ENCODE assay signal across 8 cellular contexts in the genomic region with DNA sequence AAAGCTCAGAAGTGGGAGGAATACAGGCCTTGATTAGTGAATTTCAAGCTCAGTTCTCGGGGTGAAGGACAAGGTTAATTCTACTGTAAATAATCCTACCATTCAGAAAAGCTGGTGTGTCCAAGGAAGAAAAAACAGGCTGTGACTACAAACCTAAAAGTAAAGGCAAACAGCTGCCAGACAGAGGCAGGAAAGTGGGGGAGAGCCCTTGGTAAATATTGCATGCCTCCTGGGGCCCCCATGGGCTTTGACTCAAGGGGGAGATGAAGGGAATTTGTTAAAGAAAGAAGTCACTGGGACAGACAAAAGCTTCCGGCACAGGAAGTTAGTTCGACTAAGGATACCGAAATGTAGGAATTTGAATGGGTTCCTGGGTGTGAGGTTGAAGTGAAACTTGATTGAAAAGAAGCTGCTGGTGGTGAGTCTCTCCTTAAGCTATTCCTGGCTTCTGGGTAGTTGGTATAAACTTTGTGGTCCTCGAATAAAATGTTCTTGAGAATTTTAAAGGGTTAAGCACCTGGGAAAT. TPM values are rescaled to one million over a fixed set of nuclear protein-coding genes. Genes with fewer than 3 reads are reported as not detected.
DNase-seq lines count a peak whose midpoint lies in the region; FAIRE-seq and TF ChIP-seq lines count a peak whose summit lies in the region.
"Not testable (repeated sequence)": the region's sequence is repeated elsewhere in the genome, so short reads cannot be mapped to it uniquely, and the experiment has no call there.
"Had no signal": no experiment of that assay in that cellular context is flagged by ENCODE, and none has a peak within 500 bp of the region (broad histone marks: within the 10 kb centered on the region; RNA-seq: fewer than 3 reads in every experiment).

No MANE protein-coding gene starts in this region.

- H4K20me1 ChIP-seq in H9 (ENCODE audit: control insufficient read depth, insufficient read depth, insufficient read length); SK-N-SH (ENCODE audit: insufficient read depth); H1 (replicated peaks in 1 of 2; ENCODE audit: control insufficient read depth in 1 of 2, insufficient read depth in 2 of 2, low read length in 2 of 2): not testable (repeated sequence)

- H2AK5ac ChIP-seq in H9 (ENCODE audit: insufficient read length, low read length); H1 (ENCODE audit: low read depth, low read length); mesendoderm (ENCODE audit: low read length): not testable (repeated sequence)

- not testable (repeated sequence) for H3K36me3 ChIP-seq in SK-N-SH (replicated peaks in 1 of 2; ENCODE audit: control insufficient read depth in 1 of 2, insufficient read depth in 2 of 2, low read length in 1 of 2); H1 (ENCODE audit: control insufficient read depth in 2 of 4, insufficient read depth in 4 of 4, low read length in 3 of 4); iPS-15b (ENCODE audit: control insufficient read depth, insufficient read depth, low read length); mesendoderm (ENCODE audit: control insufficient read depth, insufficient read depth, low read length)

- TF ChIP-seq CTCF in H9 (conservative IDR thresholded peaks at IDR 0.05); SK-N-SH (IDR thresholded peaks at IDR 0.05); H1 (IDR thresholded peaks at IDR 0.05; ENCODE audit: control extremely low read depth in 1 of 3, insufficient read depth in 1 of 3, low read depth in 1 of 3, low read length in 3 of 3); osteocyte (IDR thresholded peaks at IDR 0.05): not testable (repeated sequence)

- not testable (repeated sequence) for H2BK20ac ChIP-seq in H9 (ENCODE audit: low read depth, low read length, poor library complexity, severe bottlenecking); H1 (ENCODE audit: low read length)

- not testable (repeated sequence) for H2BK15ac ChIP-seq in H9 (ENCODE audit: low read depth, low read length); H1 (ENCODE audit: low read length)
- peak overlapping the region; percentile 74 for H2BK15ac ChIP-seq in mesendoderm (replicated peaks; ENCODE audit: low read depth)

- H3K9me2 ChIP-seq in SK-N-SH: not testable (repeated sequence)

- not testable (repeated sequence) for H3K56ac ChIP-seq in H9 (ENCODE audit: insufficient read length, low read depth, low read length); H1 (replicated peaks; ENCODE audit: insufficient read length, low read depth, low read length); mesendoderm (ENCODE audit: low read length)

- H3K23ac ChIP-seq in H9 (ENCODE audit: insufficient read length, low read depth, low read length); H1 (ENCODE audit: insufficient read length); mesendoderm (ENCODE audit: low read length): not testable (repeated sequence)

- H3K4me1 ChIP-seq in H9 (ENCODE audit: insufficient read depth, low read length); SK-N-SH (ENCODE audit: control insufficient read depth in 1 of 2, insufficient read depth in 2 of 2, low read depth in 1 of 2, low read length in 1 of 2); mesendoderm (ENCODE audit: control insufficient read depth, low read depth, low read length): not testable (repeated sequence)
- H3K4me1 ChIP-seq in H1 (replicated peaks in 1 of 4; ENCODE audit: control insufficient read depth in 3 of 4, insufficient read depth in 4 of 4, low read length in 3 of 4): peaks cover 2 to 12% (median 6%) of the 10 kb centered on the region in 4 experiments; a peak in 5 of 7 replicates
- H3K4me1 ChIP-seq in iPS-15b (ENCODE audit: control insufficient read depth, insufficient read depth, low read length): peaks cover 20% of the 10 kb centered on the region

- H3K4me3 ChIP-seq in SK-N-SH (ENCODE audit: low read depth in 2 of 2, low read length in 1 of 2); iPS-15b (ENCODE audit: low read depth, low read length); mesendoderm (ENCODE audit: low read length): not testable (repeated sequence)
- peak overlapping the region in 1 of 4 experiments; percentile 45; a peak in 1 of 8 replicates for H3K4me3 ChIP-seq in H1 (ENCODE audit: extremely low read depth in 1 of 4, insufficient read depth in 2 of 4, low read depth in 3 of 4, low read length in 4 of 4)

- TF ChIP-seq POLR2A in H1 (IDR thresholded peaks at IDR 0.05; ENCODE audit: control extremely low read depth in 1 of 2, low read depth in 2 of 2, low read length in 2 of 2): peak in 1 of 2 experiments; percentile 62; a peak in 2 of 3 replicates

- H2BK5ac ChIP-seq in H9 (ENCODE audit: insufficient read length, low read length) (peak overlapping the region; percentile 96), H1 (ENCODE audit: low read depth, low read length) (peak overlapping the region; percentile 99), mesendoderm (ENCODE audit: low read length) (peak overlapping the region; percentile 67)

- not testable (repeated sequence) for H3K9me3 Mint-ChIP-seq in H9; osteocyte (ENCODE audit: unreplicated experiment)

- peak overlapping the region; percentile 80 for H3T11ph ChIP-seq in H9 (ENCODE audit: low read length)

- H3K4me1 Mint-ChIP-seq in H9 (peaks cover 39 to 42% of the 10 kb centered on the region in 2 experiments), osteocyte (ENCODE audit: unreplicated experiment) (peaks cover 14% of the 10 kb centered on the region)

- H3K9ac ChIP-seq in H9 (ENCODE audit: extremely low read depth, insufficient read length, low read length); SK-N-SH: not testable (repeated sequence)
- peak overlapping the region in 1 of 4 experiments; percentile 25; a peak in 1 of 7 replicates for H3K9ac ChIP-seq in H1 (replicated peaks in 1 of 4; ENCODE audit: extremely low read depth in 1 of 4, low read depth in 3 of 4, low read length in 3 of 4)
- peak overlapping the region; percentile 26 for H3K9ac ChIP-seq in iPS-15b (ENCODE audit: low read depth, low read length)
- H3K9ac ChIP-seq in mesendoderm (ENCODE audit: low read length): peak overlapping the region; percentile 30

- not testable (repeated sequence) for H3K23me2 ChIP-seq in H9 (ENCODE audit: insufficient read length, low read depth, low read length, poor library complexity, severe bottlenecking); H1 (ENCODE audit: low read depth, low read length)

- not testable (repeated sequence) for H3K9me3 ChIP-seq in H9 (ENCODE audit: control insufficient read depth, low read depth, low read length); SK-N-SH; H1 (ENCODE audit: insufficient read depth in 2 of 2, low read depth in 1 of 2, low read length in 1 of 2); iPS-15b (ENCODE audit: control insufficient read depth, insufficient read depth, low read length)

- H4K5ac ChIP-seq in H9 (ENCODE audit: insufficient read length, low read depth, low read length); H1 (ENCODE audit: insufficient read length, low read depth, low read length); mesendoderm (ENCODE audit: low read length): not testable (repeated sequence)

- peak overlapping the region; percentile 75 for H3K18ac ChIP-seq in H9 (ENCODE audit: insufficient read length, low read depth, low read length)
- H3K18ac ChIP-seq in H1 (ENCODE audit: extremely low read depth, low read length): not testable (repeated sequence)
- peak overlapping the region; percentile 51 for H3K18ac ChIP-seq in mesendoderm (ENCODE audit: low read length)

- not testable (repeated sequence) for H3K4ac ChIP-seq in H9 (ENCODE audit: low read depth, low read length); H1 (replicated peaks; ENCODE audit: insufficient read length, low read depth, low read length); mesendoderm (ENCODE audit: low read depth, low read length)

- H2BK120ac ChIP-seq in H9 (ENCODE audit: low read depth, low read length, poor library complexity, severe bottlenecking): peak overlapping the region; percentile 77
- H2BK120ac ChIP-seq in H1 (replicated peaks; ENCODE audit: low read depth, low read length): not testable (repeated sequence)
- H2BK120ac ChIP-seq in mesendoderm (ENCODE audit: low read depth, low read length): peak overlapping the region; percentile 88

- H3K27me3 ChIP-seq in H9 (ENCODE audit: insufficient read depth, low read length); SK-N-SH (ENCODE audit: insufficient read depth); H1 (replicated peaks in 1 of 4; ENCODE audit: control insufficient read depth in 3 of 4, extremely low read depth in 1 of 4, insufficient read depth in 3 of 4, low read length in 3 of 4); iPS-15b (ENCODE audit: control insufficient read depth, insufficient read depth, low read length); mesendoderm (ENCODE audit: insufficient read depth, low read length, poor library complexity): not testable (repeated sequence)

- H3K36me3 Mint-ChIP-seq in H9 (ENCODE audit: insufficient read depth in 1 of 3, low read depth in 3 of 3); osteocyte (ENCODE audit: unreplicated experiment): not testable (repeated sequence)

- H3K14ac ChIP-seq in H9 (ENCODE audit: insufficient read depth, low read length); H1 (ENCODE audit: insufficient read length): not testable (repeated sequence)

- H3K27ac ChIP-seq in H9 (ENCODE audit: insufficient read length, low read depth, low read length) (peak overlapping the region; percentile 99), H1 (ENCODE audit: low read depth, low read length) (peak overlapping the region; percentile 82; the same call in 1 of the 2 replicates), mesendoderm (ENCODE audit: low read depth, low read length) (peak overlapping the region; percentile 94)
- H3K27ac ChIP-seq in SK-N-SH (ENCODE audit: low read depth in 2 of 2, low read length in 1 of 2): not testable (repeated sequence)

- not testable (repeated sequence) for H3F3A ChIP-seq in SK-N-SH (replicated peaks; ENCODE audit: insufficient read depth)

- not testable (repeated sequence) for H3K79me2 ChIP-seq in H9 (ENCODE audit: insufficient read depth, low read length); SK-N-SH (ENCODE audit: insufficient read depth); H1 (ENCODE audit: control insufficient read depth in 1 of 2, insufficient read depth in 2 of 2, low read length in 2 of 2); mesendoderm (ENCODE audit: control insufficient read depth, insufficient read depth, low read length)

- not testable (repeated sequence) for H2AFZ ChIP-seq in H9 (ENCODE audit: low read length); H1 (ENCODE audit: low read length)
- H2AFZ ChIP-seq in SK-N-SH (ENCODE audit: low read depth): 0 out of 2 replicates have a peak overlapping the region, but pooled peaks have one; percentile 31

- H3K4me2 ChIP-seq in H9 (ENCODE audit: insufficient read depth, insufficient read length, low read length): peak overlapping the region; percentile 46
- not testable (repeated sequence) for H3K4me2 ChIP-seq in SK-N-SH; mesendoderm (ENCODE audit: low read length)
- peak overlapping the region; percentile 52 to 62; a peak in 3 of 4 replicates for H3K4me2 ChIP-seq in H1 (ENCODE audit: insufficient read depth in 1 of 2, low read depth in 2 of 2, low read length in 2 of 2)

- H3K79me1 ChIP-seq in H9 (ENCODE audit: insufficient read depth, low read depth, low read length, poor library complexity, severe bottlenecking); H1 (ENCODE audit: low read depth, low read length); mesendoderm (ENCODE audit: low read length): not testable (repeated sequence)

- H3K4me3 Mint-ChIP-seq in H9 (peak overlapping the region; percentile 6 to 18; a peak in 4 of 5 replicates), osteocyte (ENCODE audit: unreplicated experiment) (peak overlapping the region; percentile 15)

- peak; percentile 71 for DNase-seq in H9
- DNase-seq in NCI-H2171 (lab: John Stamatoyannopoulos, UW): peak; percentile 55
- not testable (repeated sequence) for DNase-seq in SK-N-SH; H1 (ENCODE audit: low read depth in 1 of 2, low spot score in 2 of 2); osteocyte (ENCODE audit: extremely low spot score, unreplicated experiment)
- DNase-seq in mesendoderm: peak; percentile 58

- FAIRE-seq in H1 (lab: Jason Lieb, UNC): peak; percentile 100

- WGBS in H9 (ENCODE audit: extremely low coverage, insufficient read length, low lambda C conversion rate): no CpG with 5 or more reads among the region's 5 CpGs
- 18% methylated on average over 2 of the region's 5 CpGs for WGBS in SK-N-SH (ENCODE audit: low lambda C conversion rate)
- 2% methylated on average over 2 of the region's 5 CpGs; no CpG with 5 or more reads in 1 of the 2 experiments for WGBS in H1 (ENCODE audit: extremely low coverage in 1 of 2, insufficient coverage in 1 of 2, insufficient read length in 1 of 2, insufficient replicate concordance in 2 of 2, low coverage in 1 of 2, low lambda C conversion rate in 2 of 2, missing lambda C conversion rate in 1 of 2), 2 experiments
- no CpG with 5 or more reads among the region's 5 CpGs for WGBS in mesendoderm (ENCODE audit: extremely low coverage, insufficient coverage, low lambda C conversion rate)

- CTCF ChIA-PET in SK-N-SH (lab: Yijun Ruan, JAX): not testable (repeated sequence)
- CTCF ChIA-PET in H1 (lab: Charles Lee; ENCODE audit: partially characterized antibody): interaction anchor here (0.6 to 5.0 kb wide), 15 partner anchors 11 to 108 kb away, joined by 3 to 37 read pairs (median 4); no protein-coding TSS in a partner anchor

- H4K8ac ChIP-seq in H9 (replicated peaks; ENCODE audit: insufficient read length, low read depth, low read length); H1 (ENCODE audit: extremely low read depth, insufficient read depth, low read length); mesendoderm (ENCODE audit: low read depth, low read length): not testable (repeated sequence)

- not testable (repeated sequence) for H2BK12ac ChIP-seq in H9 (ENCODE audit: insufficient read length, low read depth, low read length); H1 (ENCODE audit: low read depth, low read length)

- not testable (repeated sequence) for H4K91ac ChIP-seq in H9 (ENCODE audit: insufficient read length, low read depth, low read length); H1 (replicated peaks; ENCODE audit: insufficient read length, low read length)

- not testable (repeated sequence) for TF ChIP-seq EP300 in SK-N-SH (IDR thresholded peaks at IDR 0.05; ENCODE audit: borderline replicate concordance in 1 of 2, low read depth in 1 of 2, low read length in 1 of 2); H1 (IDR thresholded peaks at IDR 0.05; ENCODE audit: borderline replicate concordance in 1 of 2, low read depth in 2 of 2, low read length in 2 of 2)

- not testable (repeated sequence) for H3K27me3 Mint-ChIP-seq in H9 (ENCODE audit: low read depth); osteocyte (ENCODE audit: unreplicated experiment)

- TF ChIP-seq RAD21 in SK-N-SH (IDR thresholded peaks at IDR 0.05; ENCODE audit: low read length); H1 (IDR thresholded peaks at IDR 0.05 in 1 of 2, conservative IDR thresholded peaks at IDR 0.05 in 1 of 2; ENCODE audit: low read depth in 2 of 2, low read length in 2 of 2): not testable (repeated sequence)

- POLR2A ChIA-PET in SK-N-SH (lab: Yijun Ruan, JAX): not testable (repeated sequence)
- POLR2A ChIA-PET in H1 (lab: Charles Lee; ENCODE audit: partially characterized antibody): interaction anchor here (0.6 to 3.3 kb wide), 23 partner anchors 12 to 265 kb away, joined by 3 to 40 read pairs (median 5); a partner anchor contains a TSS

- peak overlapping the region; percentile 97 to 100 (median 98) for H3K27ac Mint-ChIP-seq in H9
- H3K27ac Mint-ChIP-seq in osteocyte (ENCODE audit: unreplicated experiment): peak overlapping the region; percentile 68

RNA-seq across cellular contexts. Expression of a gene that starts 30.3 kb away (rescaled TPM):
- 569 and 581 TPM in 2 replicates for total RNA-seq in H9 (2021)
- 26.6 and 35.7 TPM in 2 replicates for polyA plus RNA-seq in SK-N-SH (2012; rRNA removed)
- polyA plus RNA-seq in SK-N-SH (2012; cell fraction: cytosol; rRNA removed): 21.0 and 23.1 TPM in 2 replicates
- 33.8 and 71.9 TPM in 2 replicates for polyA plus RNA-seq in SK-N-SH (2012; cell fraction: nucleus; rRNA removed)
- total RNA-seq in H1 (2021; fragmentation: NEBNext Ultra II Directional; extraction: Animal tissue kit (Norgen Biotek cat#: 25700)): 664 and 688 TPM in 2 replicates
- 323 and 417 TPM in 2 replicates for polyA plus RNA-seq in H1 (2011; rRNA removed)
- 357 TPM for polyA plus RNA-seq in H1 (2011; cell fraction: cytosol; rRNA removed)
- polyA plus RNA-seq in H1 (2011; cell fraction: nucleus; rRNA removed): 233 TPM
- polyA plus RNA-seq in H1 (2012, experiment 1 of 2): 327 to 809 TPM (median 365 TPM) in 4 replicates
- polyA plus RNA-seq in H1 (2012, experiment 2 of 2): 290 TPM
- 1,112 TPM for polyA plus RNA-seq in H1 (2013, experiment 1 of 2)
- polyA plus RNA-seq in H1 (2013, experiment 2 of 2): 1,127 TPM
- polyA minus RNA-seq in H1 (2011; rRNA and poly(A)+ RNA removed): 579 and 805 TPM in 2 replicates
- 243 TPM for polyA minus RNA-seq in H1 (2011; cell fraction: cytosol; rRNA and poly(A)+ RNA removed)
- polyA minus RNA-seq in H1 (2011; cell fraction: nucleus; rRNA and poly(A)+ RNA removed): 193 TPM
- 1,217 TPM for polyA plus RNA-seq in mesendoderm (2013, experiment 1 of 2)
- 1,204 TPM for polyA plus RNA-seq in mesendoderm (2013, experiment 2 of 2)
- total RNA-seq in osteocyte: 73.5 and 80.3 TPM in 2 replicates

RNA-seq across cellular contexts. Expression of a gene that starts 32.9 kb away (rescaled TPM):
- total RNA-seq in H9 (2021) (19.1 and 19.3 TPM in 2 replicates), osteocyte (1.9 and 2.3 TPM in 2 replicates)
- polyA plus RNA-seq in SK-N-SH (2012; rRNA removed) (0.37 and 0.39 TPM in 2 replicates), H1 (2011; rRNA removed) (10.1 and 11.1 TPM in 2 replicates)
- polyA plus RNA-seq in SK-N-SH (2012; cell fraction: cytosol; rRNA removed): 0.18 and 0.28 TPM in 2 replicates
- polyA plus RNA-seq in SK-N-SH (2012; cell fraction: nucleus; rRNA removed): 0.80 and 1.3 TPM in 2 replicates
- 18.2 and 19.3 TPM in 2 replicates for total RNA-seq in H1 (2021; fragmentation: NEBNext Ultra II Directional; extraction: Animal tissue kit (Norgen Biotek cat#: 25700))
- polyA plus RNA-seq in H1 (2011; cell fraction: cytosol; rRNA removed): 10.7 TPM
- 6.0 TPM for polyA plus RNA-seq in H1 (2011; cell fraction: nucleus; rRNA removed)
- 9.0 to 20.2 TPM (median 14.2 TPM) in 4 replicates for polyA plus RNA-seq in H1 (2012, experiment 1 of 2)
- polyA plus RNA-seq in H1 (2012, experiment 2 of 2): 6.3 TPM
- polyA plus RNA-seq in H1 (2013, experiment 1 of 2): 9.7 TPM
- polyA plus RNA-seq in H1 (2013, experiment 2 of 2): 8.7 TPM
- polyA minus RNA-seq in H1 (2011; rRNA and poly(A)+ RNA removed): 10.8 and 15.7 TPM in 2 replicates
- 15.4 TPM for polyA minus RNA-seq in H1 (2011; cell fraction: cytosol; rRNA and poly(A)+ RNA removed)
- 4.7 TPM for polyA minus RNA-seq in H1 (2011; cell fraction: nucleus; rRNA and poly(A)+ RNA removed)
- polyA plus RNA-seq in mesendoderm (2013, experiment 1 of 2): 10.5 TPM
- polyA plus RNA-seq in mesendoderm (2013, experiment 2 of 2): 9.8 TPM
- total RNA-seq: SJSA1 had no signal
